Comparison of ENCODE assay signal across 20 cellular contexts in genomic region chr1:8144318-8144717, GRCh38.
"Had no signal": no experiment of that assay in that cellular context is flagged by ENCODE, and none has a peak within 500 bp of the region (broad histone marks: within the 10 kb centered on the region; RNA-seq: fewer than 3 reads in every experiment).

No MANE protein-coding gene starts in this region.

- H3K4me1 ChIP-seq: body of pancreas, foreskin keratinocyte had no signal

- H3K9me3 Mint-ChIP-seq: activated naive CD8-positive, alpha-beta T cell treated with anti-CD3 and anti-CD28 coated beads, Interleukin-2, amount 10 ng/mL, durations not matched to agents 7 days and 5 days; memory B cell; naive thymus-derived CD8-positive, alpha-beta T cell; stimulated activated memory B cell treated with anti-CD40 and anti-IgM and Interleukin-4, amounts not matched to agents 10 μg/mL and 1 μg/mL and 100 μg/mL, for 72 hours; T-cell; WTC11 had no signal

- H3K9me3 ChIP-seq: body of pancreas, sigmoid colon, thoracic aorta had no signal

- H3K27ac ChIP-seq: body of pancreas, dorsolateral prefrontal cortex, epithelial cell of prostate, foreskin keratinocyte, parathyroid adenoma, thoracic aorta had no signal

- DNase-seq: activated CD4-positive, alpha-beta T cell treated with anti-CD3 and anti-CD28 coated beads for 36 hours; activated CD4-positive, alpha-beta T cell treated with anti-CD3 and anti-CD28 coated beads, Interleukin-2, amount 50 U/mL, for 48 hours; activated gamma-delta T cell treated with Interleukin-2 at 50 U/mL for 16 hours; activated naive CD8-positive, alpha-beta T cell treated with anti-CD3 and anti-CD28 coated beads, Interleukin-2, amount 10 ng/mL, durations not matched to agents 7 days and 5 days; amygdala; body of pancreas; dorsolateral prefrontal cortex; foreskin keratinocyte; glutamatergic neuron; hypothalamus; naive thymus-derived CD8-positive, alpha-beta T cell; sigmoid colon; stimulated activated CD4-positive, alpha-beta T cell treated with anti-CD3 and anti-CD28 coated beads, Interleukin-4, amount 100 ng/mL, for 24 hours; T-cell had no signal

- H3K9ac ChIP-seq: parathyroid adenoma had no signal

- H2AFZ ChIP-seq: parathyroid adenoma had no signal

- H3K4me3 Mint-ChIP-seq: activated CD4-positive, alpha-beta T cell treated with anti-CD3 and anti-CD28 coated beads for 36 hours; activated naive CD8-positive, alpha-beta T cell treated with anti-CD3 and anti-CD28 coated beads, Interleukin-2, amount 10 ng/mL, durations not matched to agents 7 days and 5 days; memory B cell; stimulated activated memory B cell treated with anti-CD40 and anti-IgM and Interleukin-4, amounts not matched to agents 10 μg/mL and 1 μg/mL and 100 μg/mL, for 72 hours; WTC11 had no signal

- H3K79me2 ChIP-seq: parathyroid adenoma had no signal

- ATAC-seq: activated CD4-positive, alpha-beta T cell treated with anti-CD3 and anti-CD28 coated beads for 36 hours; body of pancreas; foreskin keratinocyte; naive thymus-derived CD8-positive, alpha-beta T cell; stimulated activated memory B cell treated with anti-CD40 and anti-IgM and Interleukin-4, amounts not matched to agents 10 μg/mL and 1 μg/mL and 100 μg/mL, for 72 hours; T-cell; WTC11 had no signal

- H3K4me3 ChIP-seq: body of pancreas, dorsolateral prefrontal cortex, sigmoid colon, thoracic aorta had no signal

- H3K36me3 Mint-ChIP-seq: activated naive CD8-positive, alpha-beta T cell treated with anti-CD3 and anti-CD28 coated beads, Interleukin-2, amount 10 ng/mL, durations not matched to agents 7 days and 5 days; memory B cell; naive thymus-derived CD8-positive, alpha-beta T cell; stimulated activated memory B cell treated with anti-CD40 and anti-IgM and Interleukin-4, amounts not matched to agents 10 μg/mL and 1 μg/mL and 100 μg/mL, for 72 hours; T-cell; WTC11 had no signal

- H3K36me3 ChIP-seq: sigmoid colon, thoracic aorta had no signal

- H3K27me3 ChIP-seq: body of pancreas, dorsolateral prefrontal cortex, foreskin keratinocyte, sigmoid colon had no signal

- H3K4me1 Mint-ChIP-seq: memory B cell; stimulated activated memory B cell treated with anti-CD40 and anti-IgM and Interleukin-4, amounts not matched to agents 10 μg/mL and 1 μg/mL and 100 μg/mL, for 72 hours had no signal

- H3K27ac Mint-ChIP-seq: activated CD4-positive, alpha-beta T cell treated with anti-CD3 and anti-CD28 coated beads for 36 hours; activated naive CD8-positive, alpha-beta T cell treated with anti-CD3 and anti-CD28 coated beads, Interleukin-2, amount 10 ng/mL, durations not matched to agents 7 days and 5 days; memory B cell; stimulated activated memory B cell treated with anti-CD40 and anti-IgM and Interleukin-4, amounts not matched to agents 10 μg/mL and 1 μg/mL and 100 μg/mL, for 72 hours; T-cell; WTC11 had no signal
